In the genomic region with DNA sequence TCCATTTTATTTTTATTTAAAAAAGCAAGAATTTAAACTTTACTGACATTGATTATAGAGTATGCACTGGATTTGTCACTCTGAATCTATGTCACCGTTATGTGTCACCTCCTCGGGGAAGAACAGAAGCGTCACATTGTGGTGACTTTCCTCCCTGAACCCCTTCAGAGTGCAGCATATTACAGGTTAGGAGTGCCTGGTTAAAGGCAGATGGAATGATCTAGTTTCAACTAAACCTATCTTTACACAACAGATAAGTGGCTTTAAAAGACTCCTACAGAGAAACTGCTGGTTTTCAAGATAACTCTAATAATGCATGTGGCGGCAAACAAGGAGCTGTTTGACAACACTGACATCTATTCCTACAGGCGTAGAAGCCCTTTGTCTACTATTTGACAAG, we compare ENCODE assay signal across 1 cellular context.
A peak's percentile ranks its signal among the peaks of the same experiment; 100 is the strongest.
TF ChIP-seq lines count a peak whose summit lies in the region.

No MANE protein-coding gene starts in this region.

TF ChIP-seq in K562, 482 proteins besides CTCF, POLR2A, EP300 and RAD21 (continued from another document):
- TF ChIP-seq ZNF449 (CRISPR knock-in tag; IDR thresholded peaks at IDR 0.05) (no peak), CREM (IDR thresholded peaks at IDR 0.05; ENCODE audit: low read depth) (peak; percentile 75), MEIS2 (IDR thresholded peaks at IDR 0.05; ENCODE audit: partially characterized antibody) (peak; percentile 75), FOXJ2 (tag; IDR thresholded peaks at IDR 0.05) (no peak), ETV5 (CRISPR knock-in tag; IDR thresholded peaks at IDR 0.05; ENCODE audit: low read depth) (no peak), BACH1 (tag; IDR thresholded peaks at IDR 0.05) (no peak), ZNF445 (CRISPR knock-in tag; IDR thresholded peaks at IDR 0.05; ENCODE audit: low read depth) (no peak), TAF7 (tag; IDR thresholded peaks at IDR 0.05) (no peak), TAF1 (IDR thresholded peaks at IDR 0.05; ENCODE audit: control insufficient read depth, extremely low read depth, insufficient read depth, low read length, severe bottlenecking) (no peak), NCOA6 (IDR thresholded peaks at IDR 0.05) (no peak), NR2C1 (IDR thresholded peaks at IDR 0.05) (no peak), NR2C1 (tag; IDR thresholded peaks at IDR 0.05) (no peak; the same call in 1 of the 2 replicates), SMAD2 (IDR thresholded peaks at IDR 0.05; ENCODE audit: low read depth, low read length) (no peak), ZNF408 (CRISPR knock-in tag; IDR thresholded peaks at IDR 0.05; ENCODE audit: low read depth) (no peak), ETS2 (tag; IDR thresholded peaks at IDR 0.05; ENCODE audit: borderline replicate concordance, poor library complexity, severe bottlenecking) (no peak), ERF (CRISPR knock-in tag; IDR thresholded peaks at IDR 0.05) (no peak), TAL1 (IDR thresholded peaks at IDR 0.05) (peak; percentile 97), NFYB (IDR thresholded peaks at IDR 0.05; ENCODE audit: extremely low read depth, insufficient read length) (no peak), ZNF124 (CRISPR knock-in tag; IDR thresholded peaks at IDR 0.05) (no peak), GABPB1 (CRISPR knock-in tag; IDR thresholded peaks at IDR 0.05) (no peak)
- TF ChIP-seq, protein P1, sequence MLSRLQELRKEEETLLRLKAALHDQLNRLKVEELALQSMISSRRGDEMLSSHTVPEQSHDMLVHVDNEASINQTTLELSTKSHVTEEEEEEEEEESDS (CRISPR knock-in tag; IDR thresholded peaks at IDR 0.05) = no peak
- TF ChIP-seq, protein P2, sequence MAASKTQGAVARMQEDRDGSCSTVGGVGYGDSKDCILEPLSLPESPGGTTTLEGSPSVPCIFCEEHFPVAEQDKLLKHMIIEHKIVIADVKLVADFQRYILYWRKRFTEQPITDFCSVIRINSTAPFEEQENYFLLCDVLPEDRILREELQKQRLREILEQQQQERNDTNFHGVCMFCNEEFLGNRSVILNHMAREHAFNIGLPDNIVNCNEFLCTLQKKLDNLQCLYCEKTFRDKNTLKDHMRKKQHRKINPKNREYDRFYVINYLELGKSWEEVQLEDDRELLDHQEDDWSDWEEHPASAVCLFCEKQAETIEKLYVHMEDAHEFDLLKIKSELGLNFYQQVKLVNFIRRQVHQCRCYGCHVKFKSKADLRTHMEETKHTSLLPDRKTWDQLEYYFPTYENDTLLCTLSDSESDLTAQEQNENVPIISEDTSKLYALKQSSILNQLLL (CRISPR knock-in tag; IDR thresholded peaks at IDR 0.05; ENCODE audit: borderline replicate concordance) = no peak
- TF ChIP-seq, protein P3, sequence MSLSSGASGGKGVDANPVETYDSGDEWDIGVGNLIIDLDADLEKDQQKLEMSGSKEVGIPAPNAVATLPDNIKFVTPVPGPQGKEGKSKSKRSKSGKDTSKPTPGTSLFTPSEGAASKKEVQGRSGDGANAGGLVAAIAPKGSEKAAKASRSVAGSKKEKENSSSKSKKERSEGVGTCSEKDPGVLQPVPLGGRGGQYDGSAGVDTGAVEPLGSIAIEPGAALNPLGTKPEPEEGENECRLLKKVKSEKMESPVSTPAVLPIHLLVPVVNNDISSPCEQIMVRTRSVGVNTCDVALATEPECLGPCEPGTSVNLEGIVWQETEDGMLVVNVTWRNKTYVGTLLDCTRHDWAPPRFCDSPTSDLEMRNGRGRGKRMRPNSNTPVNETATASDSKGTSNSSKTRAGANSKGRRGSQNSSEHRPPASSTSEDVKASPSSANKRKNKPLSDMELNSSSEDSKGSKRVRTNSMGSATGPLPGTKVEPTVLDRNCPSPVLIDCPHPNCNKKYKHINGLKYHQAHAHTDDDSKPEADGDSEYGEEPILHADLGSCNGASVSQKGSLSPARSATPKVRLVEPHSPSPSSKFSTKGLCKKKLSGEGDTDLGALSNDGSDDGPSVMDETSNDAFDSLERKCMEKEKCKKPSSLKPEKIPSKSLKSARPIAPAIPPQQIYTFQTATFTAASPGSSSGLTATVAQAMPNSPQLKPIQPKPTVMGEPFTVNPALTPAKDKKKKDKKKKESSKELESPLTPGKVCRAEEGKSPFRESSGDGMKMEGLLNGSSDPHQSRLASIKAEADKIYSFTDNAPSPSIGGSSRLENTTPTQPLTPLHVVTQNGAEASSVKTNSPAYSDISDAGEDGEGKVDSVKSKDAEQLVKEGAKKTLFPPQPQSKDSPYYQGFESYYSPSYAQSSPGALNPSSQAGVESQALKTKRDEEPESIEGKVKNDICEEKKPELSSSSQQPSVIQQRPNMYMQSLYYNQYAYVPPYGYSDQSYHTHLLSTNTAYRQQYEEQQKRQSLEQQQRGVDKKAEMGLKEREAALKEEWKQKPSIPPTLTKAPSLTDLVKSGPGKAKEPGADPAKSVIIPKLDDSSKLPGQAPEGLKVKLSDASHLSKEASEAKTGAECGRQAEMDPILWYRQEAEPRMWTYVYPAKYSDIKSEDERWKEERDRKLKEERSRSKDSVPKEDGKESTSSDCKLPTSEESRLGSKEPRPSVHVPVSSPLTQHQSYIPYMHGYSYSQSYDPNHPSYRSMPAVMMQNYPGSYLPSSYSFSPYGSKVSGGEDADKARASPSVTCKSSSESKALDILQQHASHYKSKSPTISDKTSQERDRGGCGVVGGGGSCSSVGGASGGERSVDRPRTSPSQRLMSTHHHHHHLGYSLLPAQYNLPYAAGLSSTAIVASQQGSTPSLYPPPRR (CRISPR knock-in tag; IDR thresholded peaks at IDR 0.05; ENCODE audit: borderline replicate concordance) = no peak
- TF ChIP-seq, protein P4, sequence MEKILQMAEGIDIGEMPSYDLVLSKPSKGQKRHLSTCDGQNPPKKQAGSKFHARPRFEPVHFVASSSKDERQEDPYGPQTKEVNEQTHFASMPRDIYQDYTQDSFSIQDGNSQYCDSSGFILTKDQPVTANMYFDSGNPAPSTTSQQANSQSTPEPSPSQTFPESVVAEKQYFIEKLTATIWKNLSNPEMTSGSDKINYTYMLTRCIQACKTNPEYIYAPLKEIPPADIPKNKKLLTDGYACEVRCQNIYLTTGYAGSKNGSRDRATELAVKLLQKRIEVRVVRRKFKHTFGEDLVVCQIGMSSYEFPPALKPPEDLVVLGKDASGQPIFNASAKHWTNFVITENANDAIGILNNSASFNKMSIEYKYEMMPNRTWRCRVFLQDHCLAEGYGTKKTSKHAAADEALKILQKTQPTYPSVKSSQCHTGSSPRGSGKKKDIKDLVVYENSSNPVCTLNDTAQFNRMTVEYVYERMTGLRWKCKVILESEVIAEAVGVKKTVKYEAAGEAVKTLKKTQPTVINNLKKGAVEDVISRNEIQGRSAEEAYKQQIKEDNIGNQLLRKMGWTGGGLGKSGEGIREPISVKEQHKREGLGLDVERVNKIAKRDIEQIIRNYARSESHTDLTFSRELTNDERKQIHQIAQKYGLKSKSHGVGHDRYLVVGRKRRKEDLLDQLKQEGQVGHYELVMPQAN (IDR thresholded peaks at IDR 0.05; ENCODE audit: borderline replicate concordance) = no peak
- TF ChIP-seq, protein P5, sequence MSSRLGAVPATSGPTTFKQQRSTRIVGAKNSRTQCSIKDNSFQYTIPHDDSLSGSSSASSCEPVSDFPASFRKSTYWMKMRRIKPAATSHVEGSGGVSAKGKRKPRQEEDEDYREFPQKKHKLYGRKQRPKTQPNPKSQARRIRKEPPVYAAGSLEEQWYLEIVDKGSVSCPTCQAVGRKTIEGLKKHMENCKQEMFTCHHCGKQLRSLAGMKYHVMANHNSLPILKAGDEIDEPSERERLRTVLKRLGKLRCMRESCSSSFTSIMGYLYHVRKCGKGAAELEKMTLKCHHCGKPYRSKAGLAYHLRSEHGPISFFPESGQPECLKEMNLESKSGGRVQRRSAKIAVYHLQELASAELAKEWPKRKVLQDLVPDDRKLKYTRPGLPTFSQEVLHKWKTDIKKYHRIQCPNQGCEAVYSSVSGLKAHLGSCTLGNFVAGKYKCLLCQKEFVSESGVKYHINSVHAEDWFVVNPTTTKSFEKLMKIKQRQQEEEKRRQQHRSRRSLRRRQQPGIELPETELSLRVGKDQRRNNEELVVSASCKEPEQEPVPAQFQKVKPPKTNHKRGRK (tag; IDR thresholded peaks at IDR 0.05) = no peak
